Comparison of ENCODE assay signal across 21 cellular contexts in genomic region chr4:7015383-7016035, GRCh38. TPM values are rescaled to one million over a fixed set of nuclear protein-coding genes. Genes with fewer than 3 reads are reported as not detected.
DNase-seq lines count a peak whose midpoint lies in the region; ATAC-seq and TF ChIP-seq lines count a peak whose summit lies in the region.
"Had no signal": no experiment of that assay in that cellular context is flagged by ENCODE, and none has a peak within 500 bp of the region (broad histone marks: within the 10 kb centered on the region; RNA-seq: fewer than 3 reads in every experiment).

No MANE protein-coding gene starts in this region.

- no peak for ATAC-seq in right cardiac atrium
- ATAC-seq in activated naive CD8-positive, alpha-beta T cell treated with anti-CD3 and anti-CD28 coated beads, Interleukin-2, amount 10 ng/mL, durations not matched to agents 7 days and 5 days (ENCODE audit: low read depth): no peak
- ATAC-seq in left colon: peak; percentile 7
- ATAC-seq in aorta (ENCODE audit: low FRiP score): no peak
- no peak for ATAC-seq in HG03108 (IDR thresholded peaks at IDR 0.05; ENCODE audit: unreplicated experiment)
- no peak for ATAC-seq in GM18861 (IDR thresholded peaks at IDR 0.05; ENCODE audit: unreplicated experiment)

- H3K9me3 ChIP-seq in cardiac muscle cell (ENCODE audit: low read depth) (no peaks in the 10 kb centered on the region), right cardiac atrium (ENCODE audit: control insufficient read depth, low read length) (no peaks in the 10 kb centered on the region), aorta (ENCODE audit: control insufficient read depth, low read length) (no peaks in the 10 kb centered on the region)
- H3K9me3 ChIP-seq: Peyer's patch, SJSA1 had no signal

- no peak for TF ChIP-seq CTCF in cardiac muscle cell (IDR thresholded peaks at IDR 0.05; ENCODE audit: low read depth, low read length)

- H3K4me1 ChIP-seq in cardiac muscle cell (ENCODE audit: low read depth) (peaks cover 3% of the 10 kb centered on the region), right cardiac atrium (ENCODE audit: control insufficient read depth, insufficient read depth, low read length) (no peaks in the 10 kb centered on the region), aorta (ENCODE audit: control insufficient read depth in 1 of 2, insufficient read depth in 2 of 2, low read length in 2 of 2) (no peaks in the 10 kb centered on the region)
- H3K4me1 ChIP-seq: Peyer's patch had no signal

- no peak overlapping the region for H3K4me3 Mint-ChIP-seq in activated naive CD8-positive, alpha-beta T cell treated with anti-CD3 and anti-CD28 coated beads, Interleukin-2, amount 10 ng/mL, durations not matched to agents 7 days and 5 days
- H3K4me3 Mint-ChIP-seq: CD4-positive, CD25-positive, alpha-beta regulatory T cell had no signal

- 68% methylated on average over 12 of the region's 12 CpGs for WGBS in right cardiac atrium
- WGBS in aorta, 2 donors: 75 to 94% methylated on average over 12 of the region's 12 CpGs

- H3K36me3 ChIP-seq in cardiac muscle cell (peaks cover 17% of the 10 kb centered on the region), aorta (ENCODE audit: control insufficient read depth in 1 of 2, insufficient read depth in 2 of 2, low read length in 1 of 2) (peaks cover 2 to 6% of the 10 kb centered on the region in 2 donors)
- H3K36me3 ChIP-seq: SJSA1 had no signal

- POLR2A ChIA-PET in activated naive CD8-positive, alpha-beta T cell treated with anti-CD3 and anti-CD28 coated beads, Interleukin-2, amount 10 ng/mL, durations not matched to agents 7 days and 5 days (lab: Charles Lee): no interaction called here

- no peaks in the 10 kb centered on the region for H3K9me3 Mint-ChIP-seq in activated naive CD8-positive, alpha-beta T cell treated with anti-CD3 and anti-CD28 coated beads, Interleukin-2, amount 10 ng/mL, durations not matched to agents 7 days and 5 days
- H3K9me3 Mint-ChIP-seq: CD4-positive, CD25-positive, alpha-beta regulatory T cell had no signal

- no peaks in the 10 kb centered on the region for H3K27me3 Mint-ChIP-seq in activated naive CD8-positive, alpha-beta T cell treated with anti-CD3 and anti-CD28 coated beads, Interleukin-2, amount 10 ng/mL, durations not matched to agents 7 days and 5 days
- H3K27me3 Mint-ChIP-seq: CD4-positive, CD25-positive, alpha-beta regulatory T cell had no signal

- H3K27ac ChIP-seq in cardiac muscle cell (peak overlapping the region; percentile 65), right cardiac atrium (ENCODE audit: low read length) (no peak overlapping the region), aorta (ENCODE audit: low read depth in 1 of 2, low read length in 2 of 2) (no peak overlapping the region)
- H3K27ac ChIP-seq: Peyer's patch, SJSA1, VCaP had no signal

- H3K27ac Mint-ChIP-seq in activated naive CD8-positive, alpha-beta T cell treated with anti-CD3 and anti-CD28 coated beads, Interleukin-2, amount 10 ng/mL, durations not matched to agents 7 days and 5 days: peak overlapping the region; percentile 17

- DNase-seq in cardiac muscle cell (ENCODE audit: low read depth in 1 of 2, low spot score in 1 of 2) (peak in 1 of 2 donors; percentile 66), right cardiac atrium (no peak), left colon (no peak), aorta (peak; percentile 19 to 50), nucleus accumbens (lab: John Stamatoyannopoulos, UW) (no peak)
- no peak for DNase-seq in activated naive CD8-positive, alpha-beta T cell treated with anti-CD3 and anti-CD28 coated beads, Interleukin-2, amount 10 ng/mL, durations not matched to agents 7 days and 5 days
- DNase-seq: activated CD4-positive, alpha-beta T cell treated with anti-CD3 and anti-CD28 coated beads, Interleukin-2, amount 50 U/mL, for 1 hour; activated gamma-delta T cell treated with Interleukin-2 at 50 U/mL for 16 hours; CD4-positive, CD25-positive, alpha-beta regulatory T cell; effector CD4-positive, alpha-beta T cell; KG1; kidney; NCI-H146; NCI-H524 treated with DMSO at 0.1 percent for 48 hours; Peyer's patch; stimulated activated CD4-positive, alpha-beta T cell treated with anti-CD3 and anti-CD28 coated beads, Interleukin-12 subunit alpha, Interleukin-12 subunit beta, amount 100 ng/mL, for 4 hours; substantia nigra had no signal

- intact Hi-C loops in right cardiac atrium (cut with DNase I) (no loop called here), left colon (cut with DNase I, micrococcal nuclease) (no loop called here), aorta (cut with DNase I) (no loop called here)

- H3K4me1 Mint-ChIP-seq in activated naive CD8-positive, alpha-beta T cell treated with anti-CD3 and anti-CD28 coated beads, Interleukin-2, amount 10 ng/mL, durations not matched to agents 7 days and 5 days: peaks cover 15% of the 10 kb centered on the region

- H3K36me3 Mint-ChIP-seq in activated naive CD8-positive, alpha-beta T cell treated with anti-CD3 and anti-CD28 coated beads, Interleukin-2, amount 10 ng/mL, durations not matched to agents 7 days and 5 days: peaks cover 30% of the 10 kb centered on the region

- H3K27me3 ChIP-seq in cardiac muscle cell (no peaks in the 10 kb centered on the region), right cardiac atrium (ENCODE audit: control insufficient read depth, insufficient read depth) (no peaks in the 10 kb centered on the region), aorta (ENCODE audit: control insufficient read depth in 1 of 2, insufficient read depth in 2 of 2, low read length in 1 of 2) (no peaks in the 10 kb centered on the region)
- H3K27me3 ChIP-seq: Peyer's patch, SJSA1 had no signal

- H3K4me3 ChIP-seq in cardiac muscle cell (no peak overlapping the region), right cardiac atrium (ENCODE audit: low read length) (no peak overlapping the region), aorta (ENCODE audit: low read length in 2 of 2) (no peak overlapping the region)
- H3K4me3 ChIP-seq: Peyer's patch, SJSA1 had no signal

RNA-seq across cellular contexts. Expression of gene TADA2B, which starts 27.7 kb away (rescaled TPM):
- total RNA-seq in cardiac muscle cell (21.3 and 29.0 TPM in 2 replicates), right cardiac atrium (10 to 100 TPM; 29.4 to 35.6 (median 31.7) TPM), left colon (10 to 100 TPM; 30.0 to 34.6 TPM), aorta (10 to 100 TPM; 18.1 to 19.2 TPM)
- polyA plus RNA-seq in cardiac muscle cell (21.5 and 22.0 TPM in 2 replicates), right cardiac atrium (19.7 TPM), aorta (1 to 10 TPM; 6.5 to 8.4 TPM)
- total RNA-seq in activated naive CD8-positive, alpha-beta T cell treated with anti-CD3 and anti-CD28 coated beads, Interleukin-2, amount 10 ng/mL, durations not matched to agents 7 days and 5 days: 10 to 100 TPM; 25.8 to 27.1 TPM

RNA-seq across cellular contexts. Expression of gene GRPEL1, which starts 52.4 kb away (rescaled TPM):
- total RNA-seq in cardiac muscle cell (21.2 and 24.0 TPM in 2 replicates), right cardiac atrium (10 to 100 TPM; 28.2 to 36.8 (median 32.5) TPM), left colon (10 to 100 TPM; 29.5 to 36.0 TPM), aorta (10 to 100 TPM; 16.1 to 22.0 TPM)
- polyA plus RNA-seq in cardiac muscle cell (57.8 and 58.8 TPM in 2 replicates), right cardiac atrium (30.9 TPM), aorta (10 to 100 TPM; 11.1 to 21.2 TPM)
- 10 to 100 TPM; 36.3 to 37.9 TPM for total RNA-seq in activated naive CD8-positive, alpha-beta T cell treated with anti-CD3 and anti-CD28 coated beads, Interleukin-2, amount 10 ng/mL, durations not matched to agents 7 days and 5 days

Comparison
In these comparisons a context has a peak if more than half of its experiments do, and no peak if none do; other contexts are left out.
1. DNase-seq: peak in aorta (2 of 2); none in right cardiac atrium (0 of 3), activated naive CD8-positive, alpha-beta T cell treated with anti-CD3 and anti-CD28 coated beads, Interleukin-2, amount 10 ng/mL, durations not matched to agents 7 days and 5 days (single experiment), left colon (0 of 2) and nucleus accumbens (0 of 56).